ENCODE assay signal across 29 cellular contexts in genomic region chr15:45993508-45993907, GRCh38.
"Had no signal": no experiment of that assay in that cellular context is flagged by ENCODE, and none has a peak within 500 bp of the region (broad histone marks: within the 10 kb centered on the region; RNA-seq: fewer than 3 reads in every experiment).

No MANE protein-coding gene starts in this region.

- H3K4me1 Mint-ChIP-seq: activated CD4-positive, alpha-beta T cell treated with anti-CD3 and anti-CD28 coated beads for 36 hours; activated CD4-positive, alpha-beta T cell treated with anti-CD3 and anti-CD28 coated beads, Interleukin-2, amount 10 ng/mL, durations not matched to agents 24 days and 14 days; activated CD8-positive, alpha-beta memory T cell treated with anti-CD3 and anti-CD28 coated beads, Interleukin-2, amount 10 ng/mL, durations not matched to agents 7 days and 5 days; activated naive CD4-positive, alpha-beta T cell treated with anti-CD3 and anti-CD28 coated beads, Interleukin-2, amount 10 ng/mL, durations not matched to agents 7 days and 5 days; activated naive CD8-positive, alpha-beta T cell treated with anti-CD3 and anti-CD28 coated beads, Interleukin-2, amount 10 ng/mL, durations not matched to agents 7 days and 5 days; brain; central memory CD8-positive, alpha-beta T cell had no signal

- DNase-seq: activated CD4-positive, alpha-beta memory T cell treated with anti-CD3 and anti-CD28 coated beads for 36 hours; activated CD4-positive, alpha-beta T cell treated with anti-CD3 and anti-CD28 coated beads for 36 hours; activated CD4-positive, alpha-beta T cell treated with anti-CD3 and anti-CD28 coated beads, Interleukin-2, amount 10 ng/mL, durations not matched to agents 24 days and 14 days; activated CD4-positive, CD25-positive, alpha-beta regulatory T cell; activated CD4-positive, CD25-positive, alpha-beta regulatory T cell treated with anti-CD3 and anti-CD28 coated beads, Interleukin-2, amount 50 U/mL, for 72 hours; activated CD8-positive, alpha-beta memory T cell treated with anti-CD3 and anti-CD28 coated beads, Interleukin-2, amount 10 ng/mL, durations not matched to agents 7 days and 5 days; activated CD8-positive, alpha-beta memory T cell treated with anti-CD3 and anti-CD28 coated beads, Interleukin-2, amount 50 U/mL, for 4 hours; activated CD8-positive, alpha-beta T cell treated with anti-CD3 and anti-CD28 coated beads, Interleukin-2, amount 10 ng/mL, durations not matched to agents 7 days and 5 days; activated gamma-delta T cell; activated naive CD4-positive, alpha-beta T cell; activated naive CD4-positive, alpha-beta T cell treated with anti-CD3 and anti-CD28 coated beads, Interleukin-2, amount 10 ng/mL, durations not matched to agents 7 days and 5 days; activated naive CD8-positive, alpha-beta T cell treated with anti-CD3 and anti-CD28 coated beads, Interleukin-2, amount 10 ng/mL, durations not matched to agents 7 days and 5 days; activated T-cell treated with anti-CD3 and anti-CD28 coated beads, Interleukin-2, amount 50 U/mL, for 1 hour; activated T-cell treated with anti-CD3 and anti-CD28 coated beads, Interleukin-2, amount 50 U/mL, for 72 hours; effector CD4-positive, alpha-beta T cell; effector memory CD8-positive, alpha-beta T cell; esophagus squamous epithelium; foreskin melanocyte; T-helper 2 cell had no signal

- H3K27ac ChIP-seq: ascending aorta, breast epithelium, cardiac muscle cell, coronary artery, epithelial cell of prostate, esophagus squamous epithelium, gastroesophageal sphincter had no signal

- H3K9me3 ChIP-seq: esophagus squamous epithelium had no signal

- H3K36me3 ChIP-seq: ascending aorta, breast epithelium, cardiac muscle cell, esophagus squamous epithelium, gastroesophageal sphincter had no signal

- H3K4me3 Mint-ChIP-seq: activated CD4-positive, alpha-beta memory T cell treated with anti-CD3 and anti-CD28 coated beads for 36 hours; activated CD4-positive, alpha-beta T cell treated with anti-CD3 and anti-CD28 coated beads for 36 hours; activated CD4-positive, alpha-beta T cell treated with anti-CD3 and anti-CD28 coated beads, Interleukin-2, amount 10 ng/mL, durations not matched to agents 24 days and 14 days; activated CD8-positive, alpha-beta memory T cell treated with anti-CD3 and anti-CD28 coated beads, Interleukin-2, amount 10 ng/mL, durations not matched to agents 7 days and 5 days; activated CD8-positive, alpha-beta T cell treated with anti-CD3 and anti-CD28 coated beads, Interleukin-2, amount 10 ng/mL, durations not matched to agents 7 days and 5 days; activated naive CD4-positive, alpha-beta T cell treated with anti-CD3 and anti-CD28 coated beads, Interleukin-2, amount 10 ng/mL, durations not matched to agents 7 days and 5 days; activated naive CD8-positive, alpha-beta T cell treated with anti-CD3 and anti-CD28 coated beads, Interleukin-2, amount 10 ng/mL, durations not matched to agents 7 days and 5 days; activated T-cell treated with anti-CD3 and anti-CD28 coated beads, Interleukin-2, amount 50 U/mL, for 72 hours; brain; central memory CD8-positive, alpha-beta T cell; dendritic cell treated with granulocyte-macrophage colony-stimulating factor and Interleukin-4, amounts not matched to agents 40 ng/mL and 50 ng/mL, for 4 days; effector memory CD8-positive, alpha-beta T cell had no signal

- ATAC-seq: activated CD4-positive, alpha-beta T cell treated with anti-CD3 and anti-CD28 coated beads for 36 hours; activated CD8-positive, alpha-beta memory T cell treated with anti-CD3 and anti-CD28 coated beads, Interleukin-2, amount 10 ng/mL, durations not matched to agents 7 days and 5 days; activated CD8-positive, alpha-beta T cell treated with anti-CD3 and anti-CD28 coated beads, Interleukin-2, amount 10 ng/mL, durations not matched to agents 7 days and 5 days; activated naive CD4-positive, alpha-beta T cell treated with anti-CD3 and anti-CD28 coated beads, Interleukin-2, amount 50 U/mL, for 72 hours; activated T-cell treated with anti-CD3 and anti-CD28 coated beads, Interleukin-2, amount 50 U/mL, for 72 hours; effector memory CD8-positive, alpha-beta T cell; gastroesophageal sphincter had no signal

- H3K4me3 ChIP-seq: ascending aorta, breast epithelium, cardiac muscle cell, coronary artery, esophagus squamous epithelium, gastroesophageal sphincter had no signal

- H3K27me3 ChIP-seq: ascending aorta, breast epithelium, cardiac muscle cell, esophagus squamous epithelium, gastroesophageal sphincter had no signal

- H3K9me3 Mint-ChIP-seq: activated naive CD8-positive, alpha-beta T cell treated with anti-CD3 and anti-CD28 coated beads, Interleukin-2, amount 10 ng/mL, durations not matched to agents 7 days and 5 days had no signal

- H3K27ac Mint-ChIP-seq: activated CD4-positive, alpha-beta memory T cell treated with anti-CD3 and anti-CD28 coated beads for 36 hours; activated CD4-positive, alpha-beta T cell treated with anti-CD3 and anti-CD28 coated beads for 36 hours; activated CD4-positive, alpha-beta T cell treated with anti-CD3 and anti-CD28 coated beads, Interleukin-2, amount 10 ng/mL, durations not matched to agents 24 days and 14 days; activated CD8-positive, alpha-beta memory T cell treated with anti-CD3 and anti-CD28 coated beads, Interleukin-2, amount 10 ng/mL, durations not matched to agents 7 days and 5 days; activated CD8-positive, alpha-beta T cell treated with anti-CD3 and anti-CD28 coated beads, Interleukin-2, amount 10 ng/mL, durations not matched to agents 7 days and 5 days; activated naive CD4-positive, alpha-beta T cell treated with anti-CD3 and anti-CD28 coated beads, Interleukin-2, amount 10 ng/mL, durations not matched to agents 7 days and 5 days; activated naive CD4-positive, alpha-beta T cell treated with anti-CD3 and anti-CD28 coated beads, Interleukin-2, amount 50 U/mL, for 72 hours; activated naive CD8-positive, alpha-beta T cell treated with anti-CD3 and anti-CD28 coated beads, Interleukin-2, amount 10 ng/mL, durations not matched to agents 7 days and 5 days; activated T-cell treated with anti-CD3 and anti-CD28 coated beads, Interleukin-2, amount 50 U/mL, for 72 hours; brain; dendritic cell treated with granulocyte-macrophage colony-stimulating factor and Interleukin-4, amounts not matched to agents 40 ng/mL and 50 ng/mL, for 4 days; effector memory CD8-positive, alpha-beta T cell had no signal

- H3K27me3 Mint-ChIP-seq: activated CD4-positive, alpha-beta memory T cell treated with anti-CD3 and anti-CD28 coated beads for 36 hours; activated CD4-positive, alpha-beta T cell treated with anti-CD3 and anti-CD28 coated beads for 36 hours; activated CD4-positive, alpha-beta T cell treated with anti-CD3 and anti-CD28 coated beads, Interleukin-2, amount 10 ng/mL, durations not matched to agents 24 days and 14 days; activated CD8-positive, alpha-beta memory T cell treated with anti-CD3 and anti-CD28 coated beads, Interleukin-2, amount 10 ng/mL, durations not matched to agents 7 days and 5 days; activated naive CD4-positive, alpha-beta T cell treated with anti-CD3 and anti-CD28 coated beads, Interleukin-2, amount 10 ng/mL, durations not matched to agents 7 days and 5 days; activated naive CD8-positive, alpha-beta T cell treated with anti-CD3 and anti-CD28 coated beads, Interleukin-2, amount 10 ng/mL, durations not matched to agents 7 days and 5 days; central memory CD8-positive, alpha-beta T cell; dendritic cell treated with granulocyte-macrophage colony-stimulating factor and Interleukin-4, amounts not matched to agents 40 ng/mL and 50 ng/mL, for 4 days; effector memory CD8-positive, alpha-beta T cell had no signal

- H3K36me3 Mint-ChIP-seq: activated CD4-positive, alpha-beta memory T cell treated with anti-CD3 and anti-CD28 coated beads for 36 hours; activated CD8-positive, alpha-beta memory T cell treated with anti-CD3 and anti-CD28 coated beads, Interleukin-2, amount 10 ng/mL, durations not matched to agents 7 days and 5 days; activated naive CD4-positive, alpha-beta T cell treated with anti-CD3 and anti-CD28 coated beads, Interleukin-2, amount 10 ng/mL, durations not matched to agents 7 days and 5 days; activated naive CD4-positive, alpha-beta T cell treated with anti-CD3 and anti-CD28 coated beads, Interleukin-2, amount 50 U/mL, for 72 hours; activated naive CD8-positive, alpha-beta T cell treated with anti-CD3 and anti-CD28 coated beads, Interleukin-2, amount 10 ng/mL, durations not matched to agents 7 days and 5 days; brain had no signal

- H3K4me1 ChIP-seq: ascending aorta, breast epithelium, esophagus squamous epithelium, gastroesophageal sphincter had no signal
